ENCODE assay signal across 1 cellular context in the genomic region with DNA sequence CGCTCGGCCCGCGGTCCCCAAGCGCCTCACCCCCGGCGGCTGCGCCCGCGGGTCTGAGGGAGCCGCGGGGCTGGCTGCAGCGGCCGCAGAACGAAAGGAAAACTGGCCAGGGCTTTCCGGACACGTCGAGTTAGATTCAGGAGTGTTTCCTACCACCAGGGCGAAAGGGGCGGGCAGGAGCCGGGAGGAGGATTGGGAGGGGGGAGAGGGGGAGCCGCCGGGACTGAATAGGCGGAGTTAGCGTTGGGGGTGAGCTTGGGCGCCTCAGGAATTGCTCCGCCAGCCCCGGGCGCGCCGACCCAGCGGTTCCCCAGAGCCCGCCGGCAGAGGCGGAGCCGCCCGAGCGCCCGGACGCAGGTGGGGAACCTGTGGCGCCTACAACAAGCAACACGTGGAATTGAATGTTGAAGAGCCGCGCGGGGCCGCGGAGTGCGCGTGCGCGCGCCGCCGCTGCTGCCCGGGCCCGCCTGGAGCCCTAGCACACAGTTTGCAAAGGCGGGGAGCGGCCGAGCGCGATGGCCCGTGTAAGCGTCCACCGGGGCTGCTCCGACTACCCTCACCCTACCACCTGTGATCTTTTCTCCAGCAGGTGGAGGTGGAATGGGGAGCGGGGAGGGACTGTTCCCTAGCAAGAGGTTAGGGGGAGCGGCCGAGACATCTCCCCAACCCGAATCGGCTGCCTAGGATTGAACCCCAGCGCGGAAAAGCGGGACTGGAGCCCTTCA.
TF ChIP-seq lines count a peak whose summit lies in the region.

A gene (minus strand): TSS at position 104 of the 725 bp plus-strand sequence. CDS start 123 bp downstream, outside the sequence.

TF ChIP-seq in HepG2, 621 proteins besides CTCF, POLR2A, EP300 and RAD21 (continued from another document):
- no peak for TF ChIP-seq ZBTB8A (CRISPR knock-in tag; IDR thresholded peaks at IDR 0.05; ENCODE audit: borderline replicate concordance, low read depth)
